18 cellular contexts compared by ENCODE assay signal in the genomic region with DNA sequence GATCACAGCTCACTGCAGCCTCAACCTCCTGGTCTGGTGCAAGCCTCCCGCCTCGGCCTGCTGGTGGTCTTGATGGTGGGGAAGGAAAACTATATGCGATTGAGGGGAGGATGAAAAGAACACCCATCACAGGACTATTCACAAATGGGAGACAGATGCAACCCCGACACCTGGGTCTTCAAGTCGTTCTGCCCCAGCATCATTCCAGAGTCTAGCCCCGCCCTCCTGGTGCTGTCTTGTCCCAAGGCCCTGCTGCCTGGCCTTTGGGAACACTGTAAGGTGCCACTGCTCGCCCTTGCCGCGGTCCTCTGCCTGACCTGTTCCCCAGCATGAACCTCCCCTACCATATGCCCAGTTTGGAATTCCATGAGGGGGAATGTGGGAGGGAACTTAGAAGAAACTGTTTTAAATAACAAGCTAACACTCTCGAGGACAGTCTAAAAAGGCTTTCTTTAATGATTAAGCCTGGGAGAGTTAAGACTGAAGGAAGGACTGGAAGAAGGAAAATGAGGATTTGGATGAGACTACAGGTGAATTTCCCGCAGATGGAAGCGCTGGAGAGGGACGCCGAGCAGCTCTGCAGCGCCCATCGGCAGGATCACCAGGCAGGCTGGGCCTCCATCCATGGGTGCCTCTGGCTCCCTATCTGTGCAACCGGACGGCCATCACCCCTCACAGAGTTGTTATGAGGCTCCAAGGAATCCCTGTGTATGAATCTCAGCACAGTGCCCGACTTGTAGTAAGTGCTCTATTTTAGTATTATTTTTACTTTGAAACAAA.
DNase-seq lines count a peak whose midpoint lies in the region; ATAC-seq and TF ChIP-seq lines count a peak whose summit lies in the region.
"Had no signal": no experiment of that assay in that cellular context is flagged by ENCODE, and none has a peak within 500 bp of the region (broad histone marks: within the 10 kb centered on the region; RNA-seq: fewer than 3 reads in every experiment).

No MANE protein-coding gene starts in this region.

- TF ChIP-seq CTCF in MCF 10A (IDR thresholded peaks at IDR 0.05; ENCODE audit: unreplicated experiment): no peak
- TF ChIP-seq CTCF in breast epithelium (IDR thresholded peaks at IDR 0.05): no peak
- no peak for TF ChIP-seq CTCF in GM23338 (conservative IDR thresholded peaks at IDR 0.05; ENCODE audit: low read depth in 2 of 2)
- TF ChIP-seq CTCF in lung (IDR thresholded peaks at IDR 0.05; ENCODE audit: control extremely low read depth, extremely low read depth): no peak

- peak overlapping the region; percentile 10; the same call in 1 of the 2 replicates for H2AFZ ChIP-seq in GM23338

- no peaks in the 10 kb centered on the region for H3K4me1 Mint-ChIP-seq in MCF 10A (ENCODE audit: insufficient read depth, unreplicated experiment)
- no peaks in the 10 kb centered on the region; the same call in 2 of the 3 replicates for H3K4me1 Mint-ChIP-seq in GM23338
- H3K4me1 Mint-ChIP-seq in activated T-helper 17 cell treated with anti-CD3 and anti-CD28 coated beads, Interleukin-2, amount 50 U/mL, for 72 hours: no peaks in the 10 kb centered on the region
- H3K4me1 Mint-ChIP-seq in activated T-helper 1 cell treated with anti-CD3 and anti-CD28 coated beads, Interleukin-12 subunit alpha, Interleukin-12 subunit beta, Interleukin-2, Interleukin-4 antibody, amounts not matched to agents 30 ng/mL and 10 ng/mL and 1 ng/mL, durations not matched to agents 14 hours and 24 hours and 36 hours (ENCODE audit: low read depth): no peaks in the 10 kb centered on the region
- H3K4me1 Mint-ChIP-seq: CD4-positive, alpha-beta memory T cell had no signal

- H3K36me3 ChIP-seq in breast epithelium: no peaks in the 10 kb centered on the region
- H3K36me3 ChIP-seq in GM23338 (ENCODE audit: insufficient read depth): no peaks in the 10 kb centered on the region
- H3K36me3 ChIP-seq in lung (ENCODE audit: control insufficient read depth in 2 of 2, insufficient read depth in 2 of 2, low read length in 2 of 2): no peaks in the 10 kb centered on the region

- H3K9me3 Mint-ChIP-seq in MCF 10A (ENCODE audit: unreplicated experiment): no peaks in the 10 kb centered on the region
- peaks cover 61% of the 10 kb centered on the region for H3K9me3 Mint-ChIP-seq in GM23338
- H3K9me3 Mint-ChIP-seq in activated T-helper 17 cell treated with anti-CD3 and anti-CD28 coated beads, Interleukin-2, amount 50 U/mL, for 72 hours: no peaks in the 10 kb centered on the region
- H3K9me3 Mint-ChIP-seq in activated T-helper 1 cell treated with anti-CD3 and anti-CD28 coated beads, Interleukin-12 subunit alpha, Interleukin-12 subunit beta, Interleukin-2, Interleukin-4 antibody, amounts not matched to agents 30 ng/mL and 10 ng/mL and 1 ng/mL, durations not matched to agents 14 hours and 24 hours and 36 hours: peaks cover 9% of the 10 kb centered on the region

- POLR2A ChIA-PET in MCF 10A (lab: Yijun Ruan, JAX): interaction anchor here (0.6 to 0.8 kb wide), 2 partner anchors 16 to 1381 kb away, joined by 3 read pairs; no protein-coding TSS in a partner anchor

- H3K4me2 ChIP-seq in GM23338: no peak overlapping the region

- H3K9me3 ChIP-seq in breast epithelium: peaks cover 0 to 3% of the 10 kb centered on the region in 2 donors
- peaks cover 0 to 3% of the 10 kb centered on the region in 2 donors for H3K9me3 ChIP-seq in lung (ENCODE audit: control insufficient read depth in 2 of 2, insufficient read depth in 1 of 2, low read length in 1 of 2)

- 94 to 95% methylated on average over 19 of the region's 19 CpGs for WGBS in lung, 2 donors

- H3K4me3 ChIP-seq in breast epithelium (no peak overlapping the region), GM23338 (no peak overlapping the region), lung (no peak overlapping the region)

- no peaks in the 10 kb centered on the region for H3F3A ChIP-seq in GM23338 (replicated peaks; ENCODE audit: low read depth)

- H3K36me3 Mint-ChIP-seq in MCF 10A (ENCODE audit: insufficient read depth, unreplicated experiment): peaks cover 5% of the 10 kb centered on the region
- peaks cover 50% of the 10 kb centered on the region for H3K36me3 Mint-ChIP-seq in GM23338 (ENCODE audit: low read depth)
- H3K36me3 Mint-ChIP-seq in activated T-helper 17 cell treated with anti-CD3 and anti-CD28 coated beads, Interleukin-2, amount 50 U/mL, for 72 hours (ENCODE audit: low read depth): no peaks in the 10 kb centered on the region
- H3K36me3 Mint-ChIP-seq in activated T-helper 1 cell treated with anti-CD3 and anti-CD28 coated beads, Interleukin-12 subunit alpha, Interleukin-12 subunit beta, Interleukin-2, Interleukin-4 antibody, amounts not matched to agents 30 ng/mL and 10 ng/mL and 1 ng/mL, durations not matched to agents 14 hours and 24 hours and 36 hours (ENCODE audit: low read depth): peaks cover 2% of the 10 kb centered on the region
- H3K36me3 Mint-ChIP-seq: CD4-positive, alpha-beta memory T cell had no signal

- no TSS peak for BruUV-seq in MCF 10A (replicated peaks; lab: Mats Ljungman, UMichigan)

- H3K27ac ChIP-seq in breast epithelium: no peak overlapping the region
- no peak overlapping the region for H3K27ac ChIP-seq in GM23338 (ENCODE audit: low read depth)
- H3K27ac ChIP-seq in lung (ENCODE audit: low read depth in 1 of 2, low read length in 1 of 2): no peak overlapping the region

- H3K27ac Mint-ChIP-seq in MCF 10A (ENCODE audit: low read depth, unreplicated experiment) (peak overlapping the region; percentile 33), GM23338 (no peak overlapping the region)
- peak overlapping the region; percentile 43 for H3K27ac Mint-ChIP-seq in activated T-helper 17 cell treated with anti-CD3 and anti-CD28 coated beads, Interleukin-2, amount 50 U/mL, for 72 hours
- no peak overlapping the region for H3K27ac Mint-ChIP-seq in activated T-helper 1 cell treated with anti-CD3 and anti-CD28 coated beads, Interleukin-12 subunit alpha, Interleukin-12 subunit beta, Interleukin-2, Interleukin-4 antibody, amounts not matched to agents 30 ng/mL and 10 ng/mL and 1 ng/mL, durations not matched to agents 14 hours and 24 hours and 36 hours

- H3K4me1 ChIP-seq in breast epithelium (no peaks in the 10 kb centered on the region), GM23338 (ENCODE audit: insufficient read depth) (no peaks in the 10 kb centered on the region; the same call in 1 of the 2 replicates), lung (ENCODE audit: control insufficient read depth in 2 of 2, insufficient read depth in 2 of 2, low read length in 2 of 2) (no peaks in the 10 kb centered on the region)

- no peaks in the 10 kb centered on the region for H3K27me3 Mint-ChIP-seq in MCF 10A (ENCODE audit: insufficient read depth, unreplicated experiment)
- H3K27me3 Mint-ChIP-seq in GM23338 (ENCODE audit: insufficient read depth, low read depth, poor library complexity): peaks cover 8% of the 10 kb centered on the region
- H3K27me3 Mint-ChIP-seq in activated T-helper 17 cell treated with anti-CD3 and anti-CD28 coated beads, Interleukin-2, amount 50 U/mL, for 72 hours: no peaks in the 10 kb centered on the region
- H3K27me3 Mint-ChIP-seq in activated T-helper 1 cell treated with anti-CD3 and anti-CD28 coated beads, Interleukin-12 subunit alpha, Interleukin-12 subunit beta, Interleukin-2, Interleukin-4 antibody, amounts not matched to agents 30 ng/mL and 10 ng/mL and 1 ng/mL, durations not matched to agents 14 hours and 24 hours and 36 hours (ENCODE audit: insufficient read depth): peaks cover 1% of the 10 kb centered on the region

- no peaks in the 10 kb centered on the region for H4K20me1 ChIP-seq in GM23338 (replicated peaks; ENCODE audit: insufficient read depth)

- H3K9me2 ChIP-seq in GM23338 (ENCODE audit: insufficient read depth): 0 out of 2 replicates have a peak, but pooled peaks cover 2% of the 10 kb centered on the region

- ATAC-seq in GM23338 (no peak), lung (ENCODE audit: insufficient read depth, low FRiP score) (no peak)
- ATAC-seq in activated T-helper 17 cell treated with anti-CD3 and anti-CD28 coated beads, Interleukin-2, amount 50 U/mL, for 72 hours (replicated peaks): no peak
- ATAC-seq: HCT116 had no signal

- no peak for TF ChIP-seq POLR2A in breast epithelium (IDR thresholded peaks at IDR 0.05)

- no peak overlapping the region for H3K4me3 Mint-ChIP-seq in MCF 10A (ENCODE audit: unreplicated experiment)
- H3K4me3 Mint-ChIP-seq in GM23338: no peak overlapping the region
- H3K4me3 Mint-ChIP-seq in activated T-helper 17 cell treated with anti-CD3 and anti-CD28 coated beads, Interleukin-2, amount 50 U/mL, for 72 hours: no peak overlapping the region
- no peak overlapping the region for H3K4me3 Mint-ChIP-seq in activated T-helper 1 cell treated with anti-CD3 and anti-CD28 coated beads, Interleukin-12 subunit alpha, Interleukin-12 subunit beta, Interleukin-2, Interleukin-4 antibody, amounts not matched to agents 30 ng/mL and 10 ng/mL and 1 ng/mL, durations not matched to agents 14 hours and 24 hours and 36 hours
- H3K4me3 Mint-ChIP-seq: CD4-positive, alpha-beta memory T cell; H9 had no signal

- H3K79me2 ChIP-seq in GM23338 (replicated peaks; ENCODE audit: insufficient read depth): no peaks in the 10 kb centered on the region

- CTCF ChIA-PET in MCF 10A (lab: Yijun Ruan, JAX): interaction anchor here (0.6 to 3.5 kb wide), 4 partner anchors 12 to 217 kb away, joined by 3 to 18 read pairs (median 9); no protein-coding TSS in a partner anchor

- H3K27me3 ChIP-seq in breast epithelium (no peaks in the 10 kb centered on the region), GM23338 (ENCODE audit: insufficient read depth) (no peaks in the 10 kb centered on the region), lung (ENCODE audit: control insufficient read depth, insufficient read depth) (no peaks in the 10 kb centered on the region)

- intact Hi-C loops in MCF 10A (cut with micrococcal nuclease) (no loop called here), breast epithelium (cut with DNase I; ENCODE audit: low total_unique reads) (no loop called here)
- intact Hi-C loops in activated T-helper 1 cell treated with anti-CD3 and anti-CD28 coated beads, Interleukin-12 subunit alpha, Interleukin-12 subunit beta, Interleukin-2, Interleukin-4 antibody, amounts not matched to agents 30 ng/mL and 10 ng/mL and 1 ng/mL, durations not matched to agents 14 hours and 24 hours and 36 hours (cut with micrococcal nuclease): no loop called here

- DNase-seq in MCF 10A (ENCODE audit: unreplicated experiment) (no peak), breast epithelium (ENCODE audit: low spot score in 2 of 2) (no peak), GM23338 (ENCODE audit: low spot score) (no peak), lung (ENCODE audit: low spot score) (peak; percentile 21), NCI-H82 treated with DMSO at 0.1 percent for 48 hours (lab: John Stamatoyannopoulos, UW; ENCODE audit: unreplicated experiment) (no peak), HuH-7.5 (ENCODE audit: low spot score) (no peak)
- DNase-seq in activated T-helper 1 cell treated with anti-CD3 and anti-CD28 coated beads, Interleukin-12 subunit alpha, Interleukin-12 subunit beta, Interleukin-2, Interleukin-4 antibody, amounts not matched to agents 30 ng/mL and 10 ng/mL and 1 ng/mL, durations not matched to agents 14 hours and 24 hours and 36 hours (ENCODE audit: low spot score): no peak
- DNase-seq: C1 segment of cervical spinal cord; Calu3; CD4-positive, alpha-beta memory T cell; COR-L47; DMS53; DMS79 treated with DMSO at 0.1 percent for 48 hours; GF-D8; GOT3; H9 had no signal

TF ChIP-seq in GM23338, 12 proteins besides CTCF, POLR2A, EP300 and RAD21 (continues in another document):
- no peak for TF ChIP-seq ZNF331 (CRISPR knock-in tag; IDR thresholded peaks at IDR 0.05; ENCODE audit: low read depth)

Comparison
In these comparisons a context has a peak if more than half of its experiments do, and no peak if none do; other contexts are left out.
1. H3K27ac Mint-ChIP-seq: peak in MCF 10A (single experiment) and activated T-helper 17 cell treated with anti-CD3 and anti-CD28 coated beads, Interleukin-2, amount 50 U/mL, for 72 hours (single experiment); none in GM23338 (single experiment) and activated T-helper 1 cell treated with anti-CD3 and anti-CD28 coated beads, Interleukin-12 subunit alpha, Interleukin-12 subunit beta, Interleukin-2, Interleukin-4 antibody, amounts not matched to agents 30 ng/mL and 10 ng/mL and 1 ng/mL, durations not matched to agents 14 hours and 24 hours and 36 hours (single experiment).